In genomic region chr2:27280826-27281225, GRCh38 we compare ENCODE assay signal across 26 cellular contexts. TPM values are rescaled to one million over a fixed set of nuclear protein-coding genes. Genes with fewer than 3 reads are reported as not detected.
A peak's percentile ranks its signal among the peaks of the same experiment; 100 is the strongest.
DNase-seq lines count a peak whose midpoint lies in the region; ATAC-seq, FAIRE-seq and TF ChIP-seq lines count a peak whose summit lies in the region.
"Had no signal": no experiment of that assay in that cellular context is flagged by ENCODE, and none has a peak within 500 bp of the region (broad histone marks: within the 10 kb centered on the region; RNA-seq: fewer than 3 reads in every experiment).

No MANE protein-coding gene starts in this region.

- H3K36me3 ChIP-seq in H1 (ENCODE audit: control insufficient read depth in 2 of 4, insufficient read depth in 4 of 4, low read length in 3 of 4): no peaks in the 10 kb centered on the region
- peaks cover 0 to 5% of the 10 kb centered on the region in 2 donors for H3K36me3 ChIP-seq in psoas muscle (ENCODE audit: insufficient read depth in 1 of 2, low read depth in 1 of 2)
- H3K36me3 ChIP-seq in prostate gland: no peaks in the 10 kb centered on the region
- H3K36me3 ChIP-seq: BLaER1, HAP-1, Peyer's patch had no signal

- H2AFZ ChIP-seq in H1 (ENCODE audit: low read length): no peak overlapping the region

- DNase-seq in AG04450 (ENCODE audit: low read depth, low spot score) (no peak), H54 (ENCODE audit: insufficient read length, low spot score) (no peak), H1 (ENCODE audit: low read depth in 1 of 2, low spot score in 2 of 2) (no peak), psoas muscle (no peak), prostate gland (ENCODE audit: low spot score) (no peak), EL (no peak)
- DNase-seq: CD4-positive, alpha-beta T cell; DMS 273 treated with DMSO at 0.1 percent for 48 hours; DMS79 treated with DMSO at 0.1 percent for 48 hours; KG1; NCI-H1105 treated with DMSO at 0.1 percent for 48 hours; NCI-H1694; NCI-H2081 treated with DMSO at 0.1 percent for 48 hours; NCI-H2171 treated with DMSO at 0.1 percent for 48 hours; NCI-H524 treated with DMSO at 0.1 percent for 48 hours; NCI-H82; Peyer's patch had no signal

- H3K9me3 ChIP-seq in AG04450 (ENCODE audit: control insufficient read depth, insufficient read depth, low read length) (no peaks in the 10 kb centered on the region), H1 (ENCODE audit: insufficient read depth in 2 of 2, low read depth in 1 of 2, low read length in 1 of 2) (no peaks in the 10 kb centered on the region), psoas muscle (no peaks in the 10 kb centered on the region), prostate gland (no peaks in the 10 kb centered on the region)
- H3K9me3 ChIP-seq: BLaER1, Caco-2, HAP-1, Peyer's patch had no signal

- no peak overlapping the region for H4K5ac ChIP-seq in H1 (ENCODE audit: insufficient read length, low read depth, low read length)

- no peak overlapping the region for H3K56ac ChIP-seq in H1 (replicated peaks; ENCODE audit: insufficient read length, low read depth, low read length)

- FAIRE-seq in H54 (lab: Jason Lieb, UNC) (peak; percentile 15), H1 (lab: Jason Lieb, UNC) (no peak)
- FAIRE-seq: GM12878 had no signal

- peak overlapping the region; percentile 82; the same call in 1 of the 2 replicates for H2BK12ac ChIP-seq in H1 (ENCODE audit: low read depth, low read length)

- TF ChIP-seq RAD21 in H1 (IDR thresholded peaks at IDR 0.05 in 1 of 2, conservative IDR thresholded peaks at IDR 0.05 in 1 of 2; ENCODE audit: low read depth in 2 of 2, low read length in 2 of 2): no peak

- no peak for TF ChIP-seq POLR2A in H54 (IDR thresholded peaks at IDR 0.05; ENCODE audit: low read depth, low read length)
- TF ChIP-seq POLR2A in H1 (IDR thresholded peaks at IDR 0.05; ENCODE audit: control extremely low read depth in 1 of 2, low read depth in 2 of 2, low read length in 2 of 2): no peak
- TF ChIP-seq POLR2A in prostate gland (IDR thresholded peaks at IDR 0.05): no peak

- CTCF ChIA-PET in AG04450 (lab: Charles Lee) (interaction anchor here (0.8 to 6.5 kb wide), 10 partner anchors 10 to 182 kb away, joined by 3 to 87 read pairs (median 42); no protein-coding TSS in a partner anchor), H1 (lab: Charles Lee; ENCODE audit: partially characterized antibody) (interaction anchor here (0.9 to 20.2 kb wide), 20 partner anchors 8 to 187 kb away, joined by 3 to 413 read pairs (median 12); partner anchors contain the start of genes CAD and SLC30A3)

- no peak overlapping the region for H4K8ac ChIP-seq in H1 (ENCODE audit: extremely low read depth, insufficient read depth, low read length)

- POLR2A ChIA-PET in AG04450 (lab: Yijun Ruan, JAX) (no interaction called here), H1 (lab: Charles Lee; ENCODE audit: partially characterized antibody) (interaction anchor here (0.6 to 11.9 kb wide), 8 partner anchors 9 to 176 kb away, joined by 3 to 149 read pairs (median 6); partner anchors contain the start of gene SLC30A3)

- peak overlapping the region; percentile 75; the same call in 1 of the 2 replicates for H2BK15ac ChIP-seq in H1 (ENCODE audit: low read length)

- TF ChIP-seq EP300 in H1 (IDR thresholded peaks at IDR 0.05; ENCODE audit: borderline replicate concordance in 1 of 2, low read depth in 2 of 2, low read length in 2 of 2): no peak

- no peak overlapping the region for H3K9ac ChIP-seq in H1 (replicated peaks in 1 of 4; ENCODE audit: extremely low read depth in 1 of 4, low read depth in 3 of 4, low read length in 3 of 4)
- H3K9ac ChIP-seq: BLaER1 had no signal

- no peak overlapping the region for H2BK5ac ChIP-seq in H1 (ENCODE audit: low read depth, low read length)

- H4K20me1 ChIP-seq in H1 (replicated peaks in 1 of 2; ENCODE audit: control insufficient read depth in 1 of 2, insufficient read depth in 2 of 2, low read length in 2 of 2): no peaks in the 10 kb centered on the region
- H4K20me1 ChIP-seq: BLaER1 had no signal

- no peak overlapping the region for H3K4ac ChIP-seq in H1 (replicated peaks; ENCODE audit: insufficient read length, low read depth, low read length)

- 88% methylated on average over 3 of the region's 3 CpGs; no CpG with 5 or more reads in 1 of the 2 experiments for WGBS in H1 (ENCODE audit: extremely low coverage in 1 of 2, insufficient coverage in 1 of 2, insufficient read length in 1 of 2, insufficient replicate concordance in 2 of 2, low coverage in 1 of 2, low lambda C conversion rate in 2 of 2, missing lambda C conversion rate in 1 of 2), 2 experiments
- WGBS in psoas muscle, 3 donors: 28 to 36% (median 29%) methylated on average over 3 of the region's 3 CpGs
- WGBS in prostate gland: 78% methylated on average over 3 of the region's 3 CpGs

- peak overlapping the region; percentile 49; the same call in 1 of the 2 replicates for H2BK20ac ChIP-seq in H1 (ENCODE audit: low read length)

- peaks cover 3% of the 10 kb centered on the region for H3K23me2 ChIP-seq in H1 (ENCODE audit: low read depth, low read length)

- H3K23ac ChIP-seq in H1 (ENCODE audit: insufficient read length): no peak overlapping the region

- H3K27me3 ChIP-seq in AG04450 (ENCODE audit: control insufficient read depth, insufficient read depth, low read length) (peaks cover 12% of the 10 kb centered on the region), H1 (replicated peaks in 1 of 4; ENCODE audit: control insufficient read depth in 3 of 4, extremely low read depth in 1 of 4, insufficient read depth in 3 of 4, low read length in 3 of 4) (peaks cover 0 to 4% (median 0%) of the 10 kb centered on the region in 4 experiments; a peak in 1 of 7 replicates), psoas muscle (ENCODE audit: insufficient read depth in 3 of 3, low read length in 2 of 3) (no peaks in the 10 kb centered on the region), prostate gland (replicated peaks; ENCODE audit: insufficient read depth) (no peaks in the 10 kb centered on the region)
- H3K27me3 ChIP-seq: BLaER1, Peyer's patch had no signal

- H2BK120ac ChIP-seq in H1 (replicated peaks; ENCODE audit: low read depth, low read length): no peak overlapping the region

- H3K4me1 ChIP-seq in H1 (replicated peaks in 1 of 4; ENCODE audit: control insufficient read depth in 3 of 4, insufficient read depth in 4 of 4, low read length in 3 of 4) (peaks cover 4 to 15% (median 13%) of the 10 kb centered on the region in 4 experiments), psoas muscle (peaks cover 16% of the 10 kb centered on the region), prostate gland (replicated peaks) (no peaks in the 10 kb centered on the region)
- H3K4me1 ChIP-seq: Peyer's patch had no signal

- no peak overlapping the region for H3K14ac ChIP-seq in H1 (ENCODE audit: insufficient read length)

- intact Hi-C loops in psoas muscle (cut with DNase I): loop anchor here in 1 of 2 donors (10.0 kb wide), 1 partner anchor 186 kb away; no protein-coding TSS in a partner anchor
- intact Hi-C loops in prostate gland (cut with DNase I): loop anchor here (5.0 to 10.0 kb wide), 2 partner anchors 184 to 316 kb away; no protein-coding TSS in a partner anchor

- H3K4me2 ChIP-seq in H1 (ENCODE audit: insufficient read depth in 1 of 2, low read depth in 2 of 2, low read length in 2 of 2): no peak overlapping the region
- H3K4me2 ChIP-seq: BLaER1 had no signal

- H3K27ac ChIP-seq in AG04450 (ENCODE audit: low read depth, low read length) (peak overlapping the region; percentile 31), H1 (ENCODE audit: low read depth, low read length) (no peak overlapping the region), psoas muscle (peak overlapping the region; percentile 93), prostate gland (no peak overlapping the region)
- H3K27ac ChIP-seq: BLaER1, HL-60, Peyer's patch had no signal

- no peaks in the 10 kb centered on the region for H3K79me1 ChIP-seq in H1 (ENCODE audit: low read depth, low read length)

- H2AK5ac ChIP-seq in H1 (ENCODE audit: low read depth, low read length): no peak overlapping the region

- H3K18ac ChIP-seq in H1 (ENCODE audit: extremely low read depth, low read length): no peak overlapping the region

- H4K91ac ChIP-seq in H1 (replicated peaks; ENCODE audit: insufficient read length, low read length): no peak overlapping the region

- ATAC-seq in psoas muscle (peak in 3 of 4 donors; percentile 3 to 9 (median 6)), HG02610 (IDR thresholded peaks at IDR 0.05; ENCODE audit: unreplicated experiment) (no peak)

- TF ChIP-seq CTCF in AG04450 (IDR thresholded peaks at IDR 0.05; ENCODE audit: low read depth, low read length): no peak
- no peak for TF ChIP-seq CTCF in H1 (IDR thresholded peaks at IDR 0.05; ENCODE audit: control extremely low read depth in 1 of 3, insufficient read depth in 1 of 3, low read depth in 1 of 3, low read length in 3 of 3)
- TF ChIP-seq CTCF in psoas muscle (IDR thresholded peaks at IDR 0.05): no peak
- TF ChIP-seq CTCF in prostate gland (IDR thresholded peaks at IDR 0.05): no peak

- H3K4me3 ChIP-seq in AG04450 (ENCODE audit: low read depth, low read length) (no peak overlapping the region), H1 (ENCODE audit: extremely low read depth in 1 of 4, insufficient read depth in 2 of 4, low read depth in 3 of 4, low read length in 4 of 4) (no peak overlapping the region), psoas muscle (peak overlapping the region; percentile 71), prostate gland (no peak overlapping the region)
- H3K4me3 ChIP-seq: BLaER1, GM12878, HAP-1, Peyer's patch had no signal

- no peaks in the 10 kb centered on the region for H3K79me2 ChIP-seq in H1 (ENCODE audit: control insufficient read depth in 1 of 2, insufficient read depth in 2 of 2, low read length in 2 of 2)

RNA-seq across cellular contexts. Expression of gene TRIM54, which starts 1.4 kb away (rescaled TPM):
- 0.05 TPM in 1 of 2 replicates, not detected in the other for polyA plus RNA-seq in AG04450 (2011; rRNA removed)
- polyA minus RNA-seq in AG04450 (2011; rRNA and poly(A)+ RNA removed): not detected in 2 replicates
- total RNA-seq in H1 (2021; fragmentation: NEBNext Ultra II Directional; extraction: Animal tissue kit (Norgen Biotek cat#: 25700)): 3.9 and 4.2 TPM in 2 replicates
- polyA plus RNA-seq in H1 (2011; rRNA removed): 5.8 and 6.1 TPM in 2 replicates
- 7.8 TPM for polyA plus RNA-seq in H1 (2011; cell fraction: cytosol; rRNA removed)
- 12.0 TPM for polyA plus RNA-seq in H1 (2011; cell fraction: nucleus; rRNA removed)
- polyA plus RNA-seq in H1 (2012, experiment 1 of 2): 4.3 to 7.4 TPM (median 6.5 TPM) in 4 replicates
- 3.4 TPM for polyA plus RNA-seq in H1 (2012, experiment 2 of 2)
- polyA plus RNA-seq in H1 (2013, experiment 1 of 2): 2.9 TPM
- polyA plus RNA-seq in H1 (2013, experiment 2 of 2): 2.2 TPM
- 4.3 and 5.3 TPM in 2 replicates for polyA minus RNA-seq in H1 (2011; rRNA and poly(A)+ RNA removed)
- 1.8 TPM for polyA minus RNA-seq in H1 (2011; cell fraction: cytosol; rRNA and poly(A)+ RNA removed)
- polyA minus RNA-seq in H1 (2011; cell fraction: nucleus; rRNA and poly(A)+ RNA removed): 2.7 TPM
- 100 to 1,000 TPM; 387 to 784 (median 462) TPM for total RNA-seq in psoas muscle
- 100 to 1,000 TPM; 136 to 315 (median 282) TPM for polyA plus RNA-seq in psoas muscle
- 10 to 100 TPM in 1 of 2 donors, 1 to 10 TPM in 1; 2.8 to 17.9 TPM for total RNA-seq in prostate gland
- total RNA-seq: CD4-positive, alpha-beta T cell; GM12878; SK-MEL-5 had no signal

RNA-seq across cellular contexts. Expression of gene DNAJC5G, which starts 5.6 kb away (rescaled TPM):
- polyA plus RNA-seq in AG04450 (2011; rRNA removed): not detected in 2 replicates
- not detected in 2 replicates for polyA minus RNA-seq in AG04450 (2011; rRNA and poly(A)+ RNA removed)
- 1.4 TPM in 2 replicates for total RNA-seq in H1 (2021; fragmentation: NEBNext Ultra II Directional; extraction: Animal tissue kit (Norgen Biotek cat#: 25700))
- polyA plus RNA-seq in H1 (2011; rRNA removed): 0.75 and 0.83 TPM in 2 replicates
- polyA plus RNA-seq in H1 (2011; cell fraction: cytosol; rRNA removed): 1.0 TPM
- polyA plus RNA-seq in H1 (2011; cell fraction: nucleus; rRNA removed): 2.6 TPM
- 0.86 to 1.3 TPM (median 1.1 TPM) in 4 replicates for polyA plus RNA-seq in H1 (2012, experiment 1 of 2)
- 0.18 TPM for polyA plus RNA-seq in H1 (2012, experiment 2 of 2)
- polyA plus RNA-seq in H1 (2013, experiment 1 of 2): 0.51 TPM
- polyA plus RNA-seq in H1 (2013, experiment 2 of 2): 0.63 TPM
- 0.60 and 1.7 TPM in 2 replicates for polyA minus RNA-seq in H1 (2011; rRNA and poly(A)+ RNA removed)
- polyA minus RNA-seq in H1 (2011; cell fraction: cytosol; rRNA and poly(A)+ RNA removed): 1.2 TPM
- polyA minus RNA-seq in H1 (2011; cell fraction: nucleus; rRNA and poly(A)+ RNA removed): 1.00 TPM
- total RNA-seq in psoas muscle: not detected
- not detected for polyA plus RNA-seq in psoas muscle
- total RNA-seq in prostate gland: 10 to 100 TPM in 1 of 2 donors, not detected in 1; 16.1 TPM
- total RNA-seq: CD4-positive, alpha-beta T cell; GM12878; HepG2; HT-29; SK-MEL-5 had no signal
- polyA plus RNA-seq: GM12878 had no signal

RNA-seq across cellular contexts. Expression of gene SLC30A3, which starts 18.0 kb away (rescaled TPM):
- polyA plus RNA-seq in AG04450 (2011; rRNA removed) (0.04 and 0.07 TPM in 2 replicates), H1 (2011; rRNA removed) (30.7 and 48.7 TPM in 2 replicates), psoas muscle (under 1 TPM; 0.03 to 0.16 (median 0.09) TPM)
- not detected in 2 replicates for polyA minus RNA-seq in AG04450 (2011; rRNA and poly(A)+ RNA removed)
- 15.2 and 16.1 TPM in 2 replicates for total RNA-seq in H1 (2021; fragmentation: NEBNext Ultra II Directional; extraction: Animal tissue kit (Norgen Biotek cat#: 25700))
- polyA plus RNA-seq in H1 (2011; cell fraction: cytosol; rRNA removed): 26.6 TPM
- 50.1 TPM for polyA plus RNA-seq in H1 (2011; cell fraction: nucleus; rRNA removed)
- 9.2 to 18.3 TPM (median 16.3 TPM) in 4 replicates for polyA plus RNA-seq in H1 (2012, experiment 1 of 2)
- polyA plus RNA-seq in H1 (2012, experiment 2 of 2): 11.6 TPM
- polyA plus RNA-seq in H1 (2013, experiment 1 of 2): 11.0 TPM
- 13.3 TPM for polyA plus RNA-seq in H1 (2013, experiment 2 of 2)
- polyA minus RNA-seq in H1 (2011; rRNA and poly(A)+ RNA removed): 8.9 and 11.3 TPM in 2 replicates
- polyA minus RNA-seq in H1 (2011; cell fraction: cytosol; rRNA and poly(A)+ RNA removed): 13.8 TPM
- 11.0 TPM for polyA minus RNA-seq in H1 (2011; cell fraction: nucleus; rRNA and poly(A)+ RNA removed)
- total RNA-seq in psoas muscle (under 1 TPM in 3 of 4 donors, not detected in 1; 0.10 to 0.92 (median 0.34) TPM), prostate gland (100 to 1,000 TPM in 1 of 2 donors, not detected in 1; 102 TPM)
- total RNA-seq: CD4-positive, alpha-beta T cell; GM12878; HT-29 had no signal

RNA-seq across cellular contexts. Expression of gene UCN, which starts 27.4 kb away (rescaled TPM):
- polyA plus RNA-seq in AG04450 (2011; rRNA removed) (0.40 TPM in 1 of 2 replicates, not detected in the other), H1 (2011; rRNA removed) (0.35 and 0.93 TPM in 2 replicates), psoas muscle (1 to 10 TPM in 1 of 3 donors, under 1 TPM in 2; 0.26 to 3.6 (median 0.44) TPM)
- not detected in 2 replicates for polyA minus RNA-seq in AG04450 (2011; rRNA and poly(A)+ RNA removed)
- not detected in 2 replicates for total RNA-seq in H1 (2021; fragmentation: NEBNext Ultra II Directional; extraction: Animal tissue kit (Norgen Biotek cat#: 25700))
- 0.58 TPM for polyA plus RNA-seq in H1 (2011; cell fraction: cytosol; rRNA removed)
- polyA plus RNA-seq in H1 (2011; cell fraction: nucleus; rRNA removed): 1.6 TPM
- polyA plus RNA-seq in H1 (2012, experiment 1 of 2): 0.38 to 0.58 TPM (median 0.43 TPM) in 3 of 4 replicates, not detected in the other
- not detected for polyA plus RNA-seq in H1 (2012, experiment 2 of 2)
- 0.28 TPM for polyA plus RNA-seq in H1 (2013, experiment 1 of 2)
- 0.15 TPM for polyA plus RNA-seq in H1 (2013, experiment 2 of 2)
- polyA minus RNA-seq in H1 (2011; rRNA and poly(A)+ RNA removed): not detected in 2 replicates
- polyA minus RNA-seq in H1 (2011; cell fraction: cytosol; rRNA and poly(A)+ RNA removed): not detected
- polyA minus RNA-seq in H1 (2011; cell fraction: nucleus; rRNA and poly(A)+ RNA removed): not detected
- total RNA-seq in psoas muscle (under 1 TPM in 1 of 4 donors, not detected in 3; 0.46 TPM), prostate gland (10 to 100 TPM in 1 of 2 donors, 1 to 10 TPM in 1; 4.2 to 11.2 TPM)
- total RNA-seq: Caco-2 had no signal

RNA-seq across cellular contexts. Expression of gene MPV17, which starts 42.1 kb away (rescaled TPM):
- 183 and 191 TPM in 2 replicates for polyA plus RNA-seq in AG04450 (2011; rRNA removed)
- polyA minus RNA-seq in AG04450 (2011; rRNA and poly(A)+ RNA removed): 157 and 184 TPM in 2 replicates
- 45.2 and 46.1 TPM in 2 replicates for total RNA-seq in H1 (2021; fragmentation: NEBNext Ultra II Directional; extraction: Animal tissue kit (Norgen Biotek cat#: 25700))
- polyA plus RNA-seq in H1 (2011; rRNA removed): 148 and 181 TPM in 2 replicates
- 116 TPM for polyA plus RNA-seq in H1 (2011; cell fraction: cytosol; rRNA removed)
- 98.4 TPM for polyA plus RNA-seq in H1 (2011; cell fraction: nucleus; rRNA removed)
- 73.4 to 78.7 TPM (median 77.0 TPM) in 4 replicates for polyA plus RNA-seq in H1 (2012, experiment 1 of 2)
- polyA plus RNA-seq in H1 (2012, experiment 2 of 2): 91.9 TPM
- polyA plus RNA-seq in H1 (2013, experiment 1 of 2): 93.7 TPM
- 97.7 TPM for polyA plus RNA-seq in H1 (2013, experiment 2 of 2)
- 104 and 115 TPM in 2 replicates for polyA minus RNA-seq in H1 (2011; rRNA and poly(A)+ RNA removed)
- polyA minus RNA-seq in H1 (2011; cell fraction: cytosol; rRNA and poly(A)+ RNA removed): 27.7 TPM
- polyA minus RNA-seq in H1 (2011; cell fraction: nucleus; rRNA and poly(A)+ RNA removed): 39.2 TPM
- total RNA-seq in psoas muscle: 10 to 100 TPM; 11.9 to 20.9 (median 14.9) TPM
- 10 to 100 TPM; 13.1 to 29.0 (median 14.5) TPM for polyA plus RNA-seq in psoas muscle
- total RNA-seq in prostate gland: 10 to 100 TPM; 82.5 to 90.3 TPM

Comparison
In these comparisons a context has a peak if more than half of its experiments do, and no peak if none do; other contexts are left out.
1. H3K27ac ChIP-seq: peak in AG04450 (single experiment) and psoas muscle (single experiment); none in H1 (single experiment) and prostate gland (0 of 2).
2. RNA of gene TRIM54, which starts 1.4 kb away (total RNA-seq): 387 to 784 TPM in psoas muscle; 2.8 to 17.9 TPM in prostate gland and 3.9 to 4.2 TPM in H1; every median in the first group is over 10 times any median in the second.